Comparison of ENCODE assay signal across 8 cellular contexts in the genomic region with DNA sequence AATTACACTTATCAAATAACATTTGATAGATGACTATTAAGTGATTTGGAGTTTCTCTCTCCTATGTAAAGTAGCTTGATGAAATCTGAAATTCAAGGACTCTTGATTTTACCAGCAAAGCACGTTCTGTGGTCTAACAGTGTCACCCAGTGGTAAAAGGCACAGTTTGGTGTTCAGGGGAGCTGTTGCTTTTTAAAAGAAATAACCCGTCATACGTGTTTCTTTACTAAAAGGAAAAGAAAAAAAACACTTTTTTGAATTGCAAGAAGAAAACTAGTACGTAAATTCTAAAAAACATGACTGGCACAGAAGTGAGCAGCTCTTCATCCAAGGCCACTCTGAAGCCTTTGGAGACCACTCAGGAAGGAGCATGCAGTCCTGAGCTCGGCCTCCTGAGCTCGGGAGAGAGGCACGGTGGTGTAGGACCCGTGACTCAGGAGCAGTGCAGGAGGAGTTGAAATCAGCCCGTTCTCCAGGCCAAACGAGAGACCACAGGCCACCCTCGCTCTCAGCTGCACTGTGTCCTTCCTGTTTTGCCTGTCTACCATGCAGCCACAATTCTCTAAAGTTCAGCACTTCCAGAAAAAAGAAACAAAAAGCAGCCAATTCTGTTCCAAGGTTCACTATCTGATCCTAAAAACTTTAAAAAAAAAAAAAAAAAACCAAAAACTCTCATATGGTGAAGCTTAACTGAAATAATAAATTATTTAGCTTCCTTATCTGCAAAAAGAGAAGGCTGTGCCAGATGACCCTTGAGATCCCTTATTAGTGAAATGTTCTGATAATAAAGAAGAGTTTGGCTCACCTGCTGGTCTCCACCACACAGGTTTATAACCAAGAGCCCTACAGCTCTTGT.
A peak's percentile ranks its signal among the peaks of the same experiment; 100 is the strongest.
DNase-seq lines count a peak whose midpoint lies in the region; ATAC-seq and TF ChIP-seq lines count a peak whose summit lies in the region.

No MANE protein-coding gene starts in this region.

- in situ Hi-C loops in brain microvascular endothelial cell (cut with HindIII; ENCODE audit: low pct_ligation_motif_present, low sequenced_read_pairs) = no loop called here

- no peak for DNase-seq in GM10266 (ENCODE audit: extremely low spot score)
- DNase-seq in LNCaP clone FGC (ENCODE audit: low read depth) = no peak
- peak; percentile 43 for DNase-seq in brain microvascular endothelial cell
- no peak for DNase-seq in mucosa of descending colon
- no peak for DNase-seq in cortex of kidney (lab: John Stamatoyannopoulos, UW)
- no peak for DNase-seq in PC-9
- DNase-seq in GM19240 (ENCODE audit: insufficient read length, low spot score) = no peak

- POLR2A ChIA-PET in PC-9 (lab: Charles Lee; ENCODE audit: unreplicated experiment) = interaction anchor here (0.7 kb wide), 1 partner anchor 146 kb away, joined by 3 read pairs; no protein-coding TSS in a partner anchor

- H3K4me3 ChIP-seq in LNCaP clone FGC (ENCODE audit: low read depth, low read length) (no peak overlapping the region), brain microvascular endothelial cell (ENCODE audit: low read depth, low read length) (no peak overlapping the region), mucosa of descending colon (no peak overlapping the region), PC-9 (no peak overlapping the region)

- no peaks in the 10 kb centered on the region for H3K4me1 ChIP-seq in mucosa of descending colon (ENCODE audit: low read depth)
- H3K4me1 ChIP-seq in PC-9 (replicated peaks; ENCODE audit: insufficient read depth) = peaks cover 29% of the 10 kb centered on the region

- H3K9me2 ChIP-seq in PC-9 (ENCODE audit: insufficient read depth) = no peaks in the 10 kb centered on the region

- no peak overlapping the region for H2AFZ ChIP-seq in PC-9

- H3K27ac ChIP-seq in brain microvascular endothelial cell = peak overlapping the region; percentile 31
- H3K27ac ChIP-seq in PC-9 = no peak overlapping the region

- peaks cover 64% of the 10 kb centered on the region; the same call in 1 of the 2 replicates for H3F3A ChIP-seq in PC-9 (ENCODE audit: insufficient read depth, low read depth)

- CTCF ChIA-PET in PC-9 (lab: Charles Lee) = interaction anchor here (0.7 kb wide), 2 partner anchors 21 to 761 kb away, joined by 3 to 4 read pairs; no protein-coding TSS in a partner anchor

- intact Hi-C loops in mucosa of descending colon (cut with DNase I, micrococcal nuclease) = no loop called here
- intact Hi-C loops in PC-9 (cut with micrococcal nuclease; ENCODE audit: unreplicated experiment) = no loop called here

- H3K9me3 ChIP-seq in mucosa of descending colon = no peaks in the 10 kb centered on the region
- H3K9me3 ChIP-seq in PC-9 (ENCODE audit: insufficient read depth, low read depth) = no peaks in the 10 kb centered on the region

- ATAC-seq in mucosa of descending colon (peak; percentile 68), HG02852 (IDR thresholded peaks at IDR 0.05; ENCODE audit: unreplicated experiment) (no peak)

- peaks cover 34% of the 10 kb centered on the region; the same call in 1 of the 2 replicates for H4K20me1 ChIP-seq in PC-9 (ENCODE audit: insufficient read depth)

- H3K79me2 ChIP-seq in PC-9 (ENCODE audit: low read depth) = peaks cover 97% of the 10 kb centered on the region

- no peak overlapping the region for H3K4me2 ChIP-seq in PC-9

- H3K27me3 ChIP-seq in brain microvascular endothelial cell (replicated peaks) (no peaks in the 10 kb centered on the region), PC-9 (ENCODE audit: insufficient read depth, low read depth) (no peaks in the 10 kb centered on the region)

- TF ChIP-seq CTCF in GM10266 (IDR thresholded peaks at IDR 0.05; ENCODE audit: control insufficient read depth, insufficient read depth, low read depth, missing control alignments) = peak; percentile 20
- 0 out of 2 replicates have a peak, but pooled peaks have one; percentile 8 for TF ChIP-seq CTCF in LNCaP clone FGC (IDR thresholded peaks at IDR 0.05; ENCODE audit: control insufficient read depth, extremely low read depth, insufficient read depth)
- TF ChIP-seq CTCF in brain microvascular endothelial cell (IDR thresholded peaks at IDR 0.05; ENCODE audit: low read depth, low read length, missing control alignments) = peak; percentile 33
- no peak for TF ChIP-seq CTCF in mucosa of descending colon (IDR thresholded peaks at IDR 0.05)
- TF ChIP-seq CTCF in PC-9 (conservative IDR thresholded peaks at IDR 0.05) = no peak

- no TSS peak for BruUV-seq in PC-9 (replicated peaks; lab: Mats Ljungman, UMichigan)

- H3K36me3 ChIP-seq in brain microvascular endothelial cell (replicated peaks) = peaks cover 3% of the 10 kb centered on the region
- H3K36me3 ChIP-seq in mucosa of descending colon (ENCODE audit: low read depth) = no peaks in the 10 kb centered on the region
- peaks cover 40% of the 10 kb centered on the region for H3K36me3 ChIP-seq in PC-9 (ENCODE audit: low read depth)

Comparison
In these comparisons a context has a peak if more than half of its experiments do, and no peak if none do; other contexts are left out.
1. CTCF ChIP-seq: peak in GM10266 (single experiment), LNCaP clone FGC (single experiment) and brain microvascular endothelial cell (single experiment); none in mucosa of descending colon (single experiment) and PC-9 (single experiment).